In the genomic region with DNA sequence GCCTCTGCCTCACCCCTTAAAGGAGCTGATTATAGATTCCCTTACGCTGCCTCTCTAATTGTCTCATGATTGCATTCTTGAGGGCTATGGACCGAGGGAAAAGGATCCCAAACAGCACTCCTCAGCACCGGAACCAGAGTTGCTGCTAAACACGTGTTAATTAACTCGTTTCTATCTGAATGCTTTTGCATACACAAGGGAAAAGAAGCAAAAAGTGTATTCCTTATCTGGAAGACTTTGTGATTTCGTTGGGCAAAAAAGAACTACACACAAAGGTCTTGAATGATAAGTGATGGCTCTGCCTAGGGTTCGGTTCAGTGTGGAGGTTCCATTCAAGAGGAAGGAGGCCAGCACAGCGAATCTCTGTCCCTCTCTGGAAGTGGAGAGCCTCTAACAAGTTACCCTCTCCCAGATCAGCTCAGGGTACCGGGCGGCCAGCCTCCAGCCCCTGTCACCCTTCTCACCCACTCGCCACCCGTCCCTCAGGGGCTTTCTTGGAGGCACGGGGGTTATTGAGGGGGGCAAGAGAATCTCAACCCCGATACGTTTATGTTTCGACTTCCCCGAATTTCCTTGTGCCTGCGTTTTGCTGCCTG, we compare ENCODE assay signal across 1 cellular context.
TF ChIP-seq lines count a peak whose summit lies in the region.

No MANE protein-coding gene starts in this region.

TF ChIP-seq in HepG2, 621 proteins besides CTCF, POLR2A, EP300 and RAD21 (continues in another document):
- TF ChIP-seq ZNF101 (CRISPR knock-in tag; IDR thresholded peaks at IDR 0.05; ENCODE audit: borderline replicate concordance, low read depth) (no peak), ZNF652 (CRISPR knock-in tag; IDR thresholded peaks at IDR 0.05; ENCODE audit: borderline replicate concordance, low read depth) (peak; percentile 83; the same call in 1 of the 2 replicates), ZNF260 (CRISPR knock-in tag; IDR thresholded peaks at IDR 0.05; ENCODE audit: borderline replicate concordance, low read depth) (no peak), ZSCAN21 (CRISPR knock-in tag; IDR thresholded peaks at IDR 0.05; ENCODE audit: borderline replicate concordance) (0 out of 2 replicates have a peak, but pooled peaks have one; percentile 23), ZNF24 (IDR thresholded peaks at IDR 0.05) (no peak), BORCS8-MEF2B (CRISPR knock-in tag; IDR thresholded peaks at IDR 0.05) (no peak), ZNF225 (CRISPR knock-in tag; IDR thresholded peaks at IDR 0.05) (no peak), KDM4B (CRISPR knock-in tag; IDR thresholded peaks at IDR 0.05) (no peak), ZBTB7A (CRISPR knock-in tag; IDR thresholded peaks at IDR 0.05) (0 out of 2 replicates have a peak, but pooled peaks have one; percentile 12), NFE2L1 (CRISPR knock-in tag; IDR thresholded peaks at IDR 0.05; ENCODE audit: borderline replicate concordance) (no peak), MIER3 (CRISPR knock-in tag; IDR thresholded peaks at IDR 0.05; ENCODE audit: borderline replicate concordance) (no peak), SIX4 (CRISPR knock-in tag; IDR thresholded peaks at IDR 0.05) (no peak), KDM6A (CRISPR knock-in tag; IDR thresholded peaks at IDR 0.05; ENCODE audit: low read depth) (no peak), ZNF451 (CRISPR knock-in tag; IDR thresholded peaks at IDR 0.05) (no peak), RXRA (CRISPR knock-in tag; IDR thresholded peaks at IDR 0.05) (no peak), NR3C1 (CRISPR knock-in tag; IDR thresholded peaks at IDR 0.05) (no peak), NAIF1 (CRISPR knock-in tag; IDR thresholded peaks at IDR 0.05; ENCODE audit: borderline replicate concordance) (peak; percentile 53; the same call in 1 of the 2 replicates), MEIS2 (CRISPR knock-in tag; IDR thresholded peaks at IDR 0.05) (no peak), ZNF567 (CRISPR knock-in tag; IDR thresholded peaks at IDR 0.05; ENCODE audit: borderline replicate concordance) (no peak), ETV6 (CRISPR knock-in tag; conservative IDR thresholded peaks at IDR 0.05) (no peak), ZNF7 (CRISPR knock-in tag; IDR thresholded peaks at IDR 0.05) (no peak), FOXA3 (CRISPR knock-in tag; IDR thresholded peaks at IDR 0.05) (no peak), TARDBP (CRISPR knock-in tag; IDR thresholded peaks at IDR 0.05) (0 out of 2 replicates have a peak, but pooled peaks have one; percentile 2), POGZ (CRISPR knock-in tag; IDR thresholded peaks at IDR 0.05) (0 out of 2 replicates have a peak, but pooled peaks have one; percentile 19), GZF1 (CRISPR knock-in tag; IDR thresholded peaks at IDR 0.05) (peak; percentile 67; the same call in 1 of the 2 replicates), PHF8 (CRISPR knock-in tag; IDR thresholded peaks at IDR 0.05) (no peak), CEBPG (CRISPR knock-in tag; IDR thresholded peaks at IDR 0.05) (no peak), ZNF569 (CRISPR knock-in tag; IDR thresholded peaks at IDR 0.05; ENCODE audit: borderline replicate concordance) (no peak), ZNF674 (CRISPR knock-in tag; IDR thresholded peaks at IDR 0.05; ENCODE audit: low read depth) (no peak), TAF15 (IDR thresholded peaks at IDR 0.05; ENCODE audit: low read depth, low read length, poor library complexity, severe bottlenecking) (no peak), ISL2 (CRISPR knock-in tag; IDR thresholded peaks at IDR 0.05) (no peak), CENPT (CRISPR knock-in tag; IDR thresholded peaks at IDR 0.05; ENCODE audit: low read depth) (no peak), IKZF4 (CRISPR knock-in tag; IDR thresholded peaks at IDR 0.05; ENCODE audit: borderline replicate concordance, low read depth, not compliant biosample characterization) (no peak), REXO4 (CRISPR knock-in tag; IDR thresholded peaks at IDR 0.05; ENCODE audit: borderline replicate concordance) (no peak), IRX3 (CRISPR knock-in tag; IDR thresholded peaks at IDR 0.05; ENCODE audit: borderline replicate concordance, low read depth) (no peak), ISX (CRISPR knock-in tag; conservative IDR thresholded peaks at IDR 0.05) (no peak), RAD51 (IDR thresholded peaks at IDR 0.05; ENCODE audit: borderline replicate concordance) (no peak), MXI1 (IDR thresholded peaks at IDR 0.05; ENCODE audit: borderline replicate concordance, low read depth, low read length) (no peak), GTF2F1 (IDR thresholded peaks at IDR 0.05; ENCODE audit: low read length) (no peak), ZNF460 (CRISPR knock-in tag; IDR thresholded peaks at IDR 0.05; ENCODE audit: borderline replicate concordance) (no peak), ZBTB20 (CRISPR knock-in tag; IDR thresholded peaks at IDR 0.05; ENCODE audit: borderline replicate concordance, low read depth) (0 out of 2 replicates have a peak, but pooled peaks have one; percentile 5)
- TF ChIP-seq, protein P1, sequence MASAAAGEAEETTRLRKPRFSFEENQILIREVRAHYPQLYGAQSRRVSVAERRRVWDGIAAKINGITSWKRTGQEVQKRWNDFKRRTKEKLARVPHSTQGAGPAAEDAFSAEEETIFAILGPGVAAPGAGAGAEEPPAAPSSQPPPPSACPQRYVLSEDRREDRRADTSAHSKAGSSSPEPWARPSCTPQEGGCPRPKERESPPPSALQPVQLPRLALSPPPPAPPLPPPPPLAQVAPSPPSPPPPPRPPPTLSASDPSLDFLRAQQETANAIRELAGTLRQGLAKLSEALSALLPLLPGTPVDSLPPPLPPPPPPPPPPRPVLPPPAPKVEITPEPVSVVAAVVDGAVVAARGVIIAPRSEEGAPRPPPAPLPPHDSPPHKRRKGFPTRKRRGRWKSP (CRISPR knock-in tag; IDR thresholded peaks at IDR 0.05) = no peak
- TF ChIP-seq, protein P2, sequence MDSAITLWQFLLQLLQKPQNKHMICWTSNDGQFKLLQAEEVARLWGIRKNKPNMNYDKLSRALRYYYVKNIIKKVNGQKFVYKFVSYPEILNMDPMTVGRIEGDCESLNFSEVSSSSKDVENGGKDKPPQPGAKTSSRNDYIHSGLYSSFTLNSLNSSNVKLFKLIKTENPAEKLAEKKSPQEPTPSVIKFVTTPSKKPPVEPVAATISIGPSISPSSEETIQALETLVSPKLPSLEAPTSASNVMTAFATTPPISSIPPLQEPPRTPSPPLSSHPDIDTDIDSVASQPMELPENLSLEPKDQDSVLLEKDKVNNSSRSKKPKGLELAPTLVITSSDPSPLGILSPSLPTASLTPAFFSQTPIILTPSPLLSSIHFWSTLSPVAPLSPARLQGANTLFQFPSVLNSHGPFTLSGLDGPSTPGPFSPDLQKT (CRISPR knock-in tag; IDR thresholded peaks at IDR 0.05; ENCODE audit: borderline replicate concordance) = no peak
- TF ChIP-seq, protein P3, sequence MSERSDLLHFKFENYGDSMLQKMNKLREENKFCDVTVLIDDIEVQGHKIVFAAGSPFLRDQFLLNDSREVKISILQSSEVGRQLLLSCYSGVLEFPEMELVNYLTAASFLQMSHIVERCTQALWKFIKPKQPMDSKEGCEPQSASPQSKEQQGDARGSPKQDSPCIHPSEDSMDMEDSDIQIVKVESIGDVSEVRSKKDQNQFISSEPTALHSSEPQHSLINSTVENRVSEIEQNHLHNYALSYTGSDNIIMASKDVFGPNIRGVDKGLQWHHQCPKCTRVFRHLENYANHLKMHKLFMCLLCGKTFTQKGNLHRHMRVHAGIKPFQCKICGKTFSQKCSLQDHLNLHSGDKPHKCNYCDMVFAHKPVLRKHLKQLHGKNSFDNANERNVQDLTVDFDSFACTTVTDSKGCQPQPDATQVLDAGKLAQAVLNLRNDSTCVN (CRISPR knock-in tag; IDR thresholded peaks at IDR 0.05; ENCODE audit: borderline replicate concordance) = no peak
- TF ChIP-seq, protein P4, sequence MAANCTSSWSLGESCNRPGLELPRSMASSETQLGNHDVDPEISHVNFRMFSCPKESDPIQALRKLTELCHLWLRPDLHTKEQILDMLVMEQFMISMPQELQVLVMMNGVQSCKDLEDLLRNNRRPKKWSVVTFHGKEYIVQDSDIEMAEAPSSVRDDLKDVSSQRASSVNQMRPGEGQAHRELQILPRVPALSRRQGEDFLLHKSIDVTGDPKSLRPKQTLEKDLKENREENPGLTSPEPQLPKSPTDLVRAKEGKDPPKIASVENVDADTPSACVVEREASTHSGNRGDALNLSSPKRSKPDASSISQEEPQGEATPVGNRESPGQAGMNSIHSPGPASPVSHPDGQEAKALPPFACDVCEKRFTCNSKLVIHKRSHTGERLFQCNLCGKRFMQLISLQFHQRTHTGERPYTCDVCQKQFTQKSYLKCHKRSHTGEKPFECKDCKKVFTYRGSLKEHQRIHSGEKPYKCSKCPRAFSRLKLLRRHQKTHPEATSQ (CRISPR knock-in tag; IDR thresholded peaks at IDR 0.05; ENCODE audit: borderline replicate concordance) = 0 out of 2 replicates have a peak, but pooled peaks have one; percentile 52
- TF ChIP-seq, protein P5, sequence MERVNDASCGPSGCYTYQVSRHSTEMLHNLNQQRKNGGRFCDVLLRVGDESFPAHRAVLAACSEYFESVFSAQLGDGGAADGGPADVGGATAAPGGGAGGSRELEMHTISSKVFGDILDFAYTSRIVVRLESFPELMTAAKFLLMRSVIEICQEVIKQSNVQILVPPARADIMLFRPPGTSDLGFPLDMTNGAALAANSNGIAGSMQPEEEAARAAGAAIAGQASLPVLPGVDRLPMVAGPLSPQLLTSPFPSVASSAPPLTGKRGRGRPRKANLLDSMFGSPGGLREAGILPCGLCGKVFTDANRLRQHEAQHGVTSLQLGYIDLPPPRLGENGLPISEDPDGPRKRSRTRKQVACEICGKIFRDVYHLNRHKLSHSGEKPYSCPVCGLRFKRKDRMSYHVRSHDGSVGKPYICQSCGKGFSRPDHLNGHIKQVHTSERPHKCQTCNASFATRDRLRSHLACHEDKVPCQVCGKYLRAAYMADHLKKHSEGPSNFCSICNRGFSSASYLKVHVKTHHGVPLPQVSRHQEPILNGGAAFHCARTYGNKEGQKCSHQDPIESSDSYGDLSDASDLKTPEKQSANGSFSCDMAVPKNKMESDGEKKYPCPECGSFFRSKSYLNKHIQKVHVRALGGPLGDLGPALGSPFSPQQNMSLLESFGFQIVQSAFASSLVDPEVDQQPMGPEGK (CRISPR knock-in tag; IDR thresholded peaks at IDR 0.05) = no peak
- TF ChIP-seq, protein P6, sequence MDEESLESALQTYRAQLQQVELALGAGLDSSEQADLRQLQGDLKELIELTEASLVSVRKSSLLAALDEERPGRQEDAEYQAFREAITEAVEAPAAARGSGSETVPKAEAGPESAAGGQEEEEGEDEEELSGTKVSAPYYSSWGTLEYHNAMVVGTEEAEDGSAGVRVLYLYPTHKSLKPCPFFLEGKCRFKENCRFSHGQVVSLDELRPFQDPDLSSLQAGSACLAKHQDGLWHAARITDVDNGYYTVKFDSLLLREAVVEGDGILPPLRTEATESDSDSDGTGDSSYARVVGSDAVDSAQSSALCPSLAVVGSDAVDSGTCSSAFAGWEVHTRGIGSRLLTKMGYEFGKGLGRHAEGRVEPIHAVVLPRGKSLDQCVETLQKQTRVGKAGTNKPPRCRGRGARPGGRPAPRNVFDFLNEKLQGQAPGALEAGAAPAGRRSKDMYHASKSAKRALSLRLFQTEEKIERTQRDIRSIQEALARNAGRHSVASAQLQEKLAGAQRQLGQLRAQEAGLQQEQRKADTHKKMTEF (CRISPR knock-in tag; IDR thresholded peaks at IDR 0.05) = no peak
- TF ChIP-seq, protein P7, sequence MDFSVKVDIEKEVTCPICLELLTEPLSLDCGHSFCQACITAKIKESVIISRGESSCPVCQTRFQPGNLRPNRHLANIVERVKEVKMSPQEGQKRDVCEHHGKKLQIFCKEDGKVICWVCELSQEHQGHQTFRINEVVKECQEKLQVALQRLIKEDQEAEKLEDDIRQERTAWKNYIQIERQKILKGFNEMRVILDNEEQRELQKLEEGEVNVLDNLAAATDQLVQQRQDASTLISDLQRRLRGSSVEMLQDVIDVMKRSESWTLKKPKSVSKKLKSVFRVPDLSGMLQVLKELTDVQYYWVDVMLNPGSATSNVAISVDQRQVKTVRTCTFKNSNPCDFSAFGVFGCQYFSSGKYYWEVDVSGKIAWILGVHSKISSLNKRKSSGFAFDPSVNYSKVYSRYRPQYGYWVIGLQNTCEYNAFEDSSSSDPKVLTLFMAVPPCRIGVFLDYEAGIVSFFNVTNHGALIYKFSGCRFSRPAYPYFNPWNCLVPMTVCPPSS (IDR thresholded peaks at IDR 0.05) = no peak
- TF ChIP-seq, protein P8, sequence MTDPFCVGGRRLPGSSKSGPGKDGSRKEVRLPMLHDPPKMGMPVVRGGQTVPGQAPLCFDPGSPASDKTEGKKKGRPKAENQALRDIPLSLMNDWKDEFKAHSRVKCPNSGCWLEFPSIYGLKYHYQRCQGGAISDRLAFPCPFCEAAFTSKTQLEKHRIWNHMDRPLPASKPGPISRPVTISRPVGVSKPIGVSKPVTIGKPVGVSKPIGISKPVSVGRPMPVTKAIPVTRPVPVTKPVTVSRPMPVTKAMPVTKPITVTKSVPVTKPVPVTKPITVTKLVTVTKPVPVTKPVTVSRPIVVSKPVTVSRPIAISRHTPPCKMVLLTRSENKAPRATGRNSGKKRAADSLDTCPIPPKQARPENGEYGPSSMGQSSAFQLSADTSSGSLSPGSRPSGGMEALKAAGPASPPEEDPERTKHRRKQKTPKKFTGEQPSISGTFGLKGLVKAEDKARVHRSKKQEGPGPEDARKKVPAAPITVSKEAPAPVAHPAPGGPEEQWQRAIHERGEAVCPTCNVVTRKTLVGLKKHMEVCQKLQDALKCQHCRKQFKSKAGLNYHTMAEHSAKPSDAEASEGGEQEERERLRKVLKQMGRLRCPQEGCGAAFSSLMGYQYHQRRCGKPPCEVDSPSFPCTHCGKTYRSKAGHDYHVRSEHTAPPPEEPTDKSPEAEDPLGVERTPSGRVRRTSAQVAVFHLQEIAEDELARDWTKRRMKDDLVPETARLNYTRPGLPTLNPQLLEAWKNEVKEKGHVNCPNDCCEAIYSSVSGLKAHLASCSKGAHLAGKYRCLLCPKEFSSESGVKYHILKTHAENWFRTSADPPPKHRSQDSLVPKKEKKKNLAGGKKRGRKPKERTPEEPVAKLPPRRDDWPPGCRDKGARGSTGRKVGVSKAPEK (CRISPR knock-in tag; IDR thresholded peaks at IDR 0.05; ENCODE audit: borderline replicate concordance) = no peak
- TF ChIP-seq, protein P9, sequence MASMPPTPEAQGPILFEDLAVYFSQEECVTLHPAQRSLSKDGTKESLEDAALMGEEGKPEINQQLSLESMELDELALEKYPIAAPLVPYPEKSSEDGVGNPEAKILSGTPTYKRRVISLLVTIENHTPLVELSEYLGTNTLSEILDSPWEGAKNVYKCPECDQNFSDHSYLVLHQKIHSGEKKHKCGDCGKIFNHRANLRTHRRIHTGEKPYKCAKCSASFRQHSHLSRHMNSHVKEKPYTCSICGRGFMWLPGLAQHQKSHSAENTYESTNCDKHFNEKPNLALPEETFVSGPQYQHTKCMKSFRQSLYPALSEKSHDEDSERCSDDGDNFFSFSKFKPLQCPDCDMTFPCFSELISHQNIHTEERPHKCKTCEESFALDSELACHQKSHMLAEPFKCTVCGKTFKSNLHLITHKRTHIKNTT (CRISPR knock-in tag; IDR thresholded peaks at IDR 0.05) = no peak
